1 cellular context compared by ENCODE assay signal in the genomic region with DNA sequence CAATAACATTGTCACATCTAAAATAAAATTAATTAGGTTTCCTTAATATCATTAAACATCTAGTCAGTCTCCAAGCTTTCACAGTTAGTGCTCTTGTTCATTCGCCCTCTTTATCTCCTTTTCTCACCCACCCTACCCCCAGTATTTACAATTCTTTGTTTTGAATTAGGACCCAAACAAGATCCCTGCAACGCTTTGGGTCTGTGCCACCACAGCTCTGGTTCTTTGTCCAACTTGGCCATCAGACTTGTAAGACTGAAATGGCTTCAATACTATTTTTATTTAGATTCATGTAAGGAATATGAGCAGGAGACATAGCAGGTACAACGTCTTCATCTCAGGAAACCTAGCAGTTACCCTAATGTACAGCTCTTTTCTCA.
TF ChIP-seq lines count a peak whose summit lies in the region.

No MANE protein-coding gene starts in this region.

TF ChIP-seq in K562, 482 proteins besides CTCF, POLR2A, EP300 and RAD21:
- TF ChIP-seq, protein P1, sequence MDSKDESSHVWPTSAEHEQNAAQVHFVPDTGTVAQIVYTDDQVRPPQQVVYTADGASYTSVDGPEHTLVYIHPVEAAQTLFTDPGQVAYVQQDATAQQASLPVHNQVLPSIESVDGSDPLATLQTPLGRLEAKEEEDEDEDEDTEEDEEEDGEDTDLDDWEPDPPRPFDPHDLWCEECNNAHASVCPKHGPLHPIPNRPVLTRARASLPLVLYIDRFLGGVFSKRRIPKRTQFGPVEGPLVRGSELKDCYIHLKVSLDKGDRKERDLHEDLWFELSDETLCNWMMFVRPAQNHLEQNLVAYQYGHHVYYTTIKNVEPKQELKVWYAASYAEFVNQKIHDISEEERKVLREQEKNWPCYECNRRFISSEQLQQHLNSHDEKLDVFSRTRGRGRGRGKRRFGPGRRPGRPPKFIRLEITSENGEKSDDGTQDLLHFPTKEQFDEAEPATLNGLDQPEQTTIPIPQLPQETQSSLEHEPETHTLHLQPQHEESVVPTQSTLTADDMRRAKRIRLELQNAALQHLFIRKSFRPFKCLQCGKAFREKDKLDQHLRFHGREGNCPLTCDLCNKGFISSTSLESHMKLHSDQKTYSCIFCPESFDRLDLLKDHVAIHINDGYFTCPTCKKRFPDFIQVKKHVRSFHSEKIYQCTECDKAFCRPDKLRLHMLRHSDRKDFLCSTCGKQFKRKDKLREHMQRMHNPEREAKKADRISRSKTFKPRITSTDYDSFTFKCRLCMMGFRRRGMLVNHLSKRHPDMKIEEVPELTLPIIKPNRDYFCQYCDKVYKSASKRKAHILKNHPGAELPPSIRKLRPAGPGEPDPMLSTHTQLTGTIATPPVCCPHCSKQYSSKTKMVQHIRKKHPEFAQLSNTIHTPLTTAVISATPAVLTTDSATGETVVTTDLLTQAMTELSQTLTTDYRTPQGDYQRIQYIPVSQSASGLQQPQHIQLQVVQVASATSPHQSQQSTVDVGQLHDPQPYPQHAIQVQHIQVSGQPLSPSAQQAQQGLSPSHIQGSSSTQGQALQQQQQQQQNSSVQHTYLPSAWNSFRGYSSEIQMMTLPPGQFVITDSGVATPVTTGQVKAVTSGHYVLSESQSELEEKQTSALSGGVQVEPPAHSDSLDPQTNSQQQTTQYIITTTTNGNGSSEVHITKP (IDR thresholded peaks at IDR 0.05; ENCODE audit: partially characterized antibody): peak; percentile 12
- TF ChIP-seq, protein P2, sequence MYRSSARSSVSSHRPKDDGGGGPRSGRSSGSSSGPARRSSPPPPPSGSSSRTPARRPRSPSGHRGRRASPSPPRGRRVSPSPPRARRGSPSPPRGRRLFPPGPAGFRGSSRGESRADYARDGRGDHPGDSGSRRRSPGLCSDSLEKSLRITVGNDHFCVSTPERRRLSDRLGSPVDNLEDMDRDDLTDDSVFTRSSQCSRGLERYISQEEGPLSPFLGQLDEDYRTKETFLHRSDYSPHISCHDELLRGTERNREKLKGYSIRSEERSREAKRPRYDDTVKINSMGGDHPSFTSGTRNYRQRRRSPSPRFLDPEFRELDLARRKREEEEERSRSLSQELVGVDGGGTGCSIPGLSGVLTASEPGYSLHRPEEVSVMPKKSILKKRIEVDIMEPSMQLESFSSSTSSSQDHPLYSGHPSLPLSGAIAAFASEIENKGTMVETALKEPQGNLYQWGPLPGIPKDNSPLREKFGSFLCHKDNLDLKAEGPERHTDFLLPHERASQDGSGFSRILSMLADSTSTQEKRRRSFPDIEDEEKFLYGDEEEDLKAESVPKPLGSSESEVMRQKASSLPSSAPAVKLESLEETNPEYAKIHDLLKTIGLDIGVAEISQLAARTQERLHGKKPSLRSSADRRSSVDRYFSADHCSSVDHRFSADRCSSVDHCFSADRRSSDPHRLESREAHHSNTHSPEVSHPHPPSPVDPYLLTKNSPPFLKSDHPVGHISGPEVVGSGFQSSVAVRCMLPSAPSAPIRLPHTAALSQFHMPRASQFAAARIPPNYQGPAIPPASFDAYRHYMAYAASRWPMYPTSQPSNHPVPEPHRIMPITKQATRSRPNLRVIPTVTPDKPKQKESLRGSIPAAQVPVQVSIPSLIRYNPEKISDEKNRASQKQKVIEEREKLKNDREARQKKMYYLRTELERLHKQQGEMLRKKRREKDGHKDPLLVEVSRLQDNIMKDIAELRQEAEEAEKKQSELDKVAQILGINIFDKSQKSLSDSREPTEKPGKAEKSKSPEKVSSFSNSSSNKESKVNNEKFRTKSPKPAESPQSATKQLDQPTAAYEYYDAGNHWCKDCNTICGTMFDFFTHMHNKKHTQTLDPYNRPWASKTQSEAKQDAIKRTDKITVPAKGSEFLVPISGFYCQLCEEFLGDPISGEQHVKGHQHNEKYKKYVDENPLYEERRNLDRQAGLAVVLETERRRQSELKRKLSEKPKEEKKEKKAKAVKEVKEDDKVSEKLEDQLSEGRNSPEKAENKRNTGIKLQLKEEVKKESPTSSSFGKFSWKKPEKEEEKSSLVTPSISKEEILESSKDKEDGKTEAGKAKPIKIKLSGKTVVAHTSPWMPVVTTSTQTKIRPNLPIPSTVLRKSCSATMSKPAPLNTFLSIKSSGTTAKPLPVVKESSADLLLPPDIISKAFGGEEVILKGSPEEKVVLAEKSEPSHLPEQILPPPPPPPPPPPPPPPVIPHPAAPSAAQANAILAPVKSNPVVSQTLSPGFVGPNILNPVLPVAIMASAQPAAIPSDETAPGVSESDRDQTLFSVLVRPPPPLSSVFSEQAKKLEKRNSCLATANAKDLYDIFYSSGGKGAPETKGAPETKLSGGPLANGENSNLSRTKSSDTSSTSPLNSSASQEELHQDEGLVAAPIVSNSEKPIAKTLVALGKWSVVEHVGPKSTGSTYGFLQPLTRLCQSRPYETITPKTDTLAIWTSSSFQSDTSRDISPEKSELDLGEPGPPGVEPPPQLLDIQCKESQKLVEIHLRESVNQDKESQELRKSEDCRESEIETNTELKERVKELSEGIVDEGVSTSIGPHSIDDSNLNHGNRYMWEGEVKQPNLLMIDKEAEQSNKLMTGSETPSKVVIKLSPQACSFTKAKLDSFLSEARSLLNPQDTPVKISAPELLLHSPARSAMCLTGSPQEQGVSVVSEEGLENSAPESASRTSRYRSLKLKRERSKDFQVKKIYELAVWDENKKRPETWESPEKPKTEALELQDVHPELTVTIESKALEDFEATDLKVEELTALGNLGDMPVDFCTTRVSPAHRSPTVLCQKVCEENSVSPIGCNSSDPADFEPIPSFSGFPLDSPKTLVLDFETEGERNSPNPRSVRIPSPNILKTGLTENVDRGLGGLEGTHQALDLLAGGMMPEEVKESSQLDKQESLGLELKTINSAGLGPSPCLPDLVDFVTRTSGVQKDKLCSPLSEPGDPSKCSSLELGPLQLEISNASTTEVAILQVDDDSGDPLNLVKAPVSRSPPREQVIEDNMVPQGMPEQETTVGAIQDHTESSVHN (IDR thresholded peaks at IDR 0.05; ENCODE audit: borderline replicate concordance in 1 of 2, low read depth in 1 of 2): 0 out of 4 replicates have a peak, but pooled peaks of 1 of the 2 experiments have one; percentile 22
- TF ChIP-seq, protein P3, sequence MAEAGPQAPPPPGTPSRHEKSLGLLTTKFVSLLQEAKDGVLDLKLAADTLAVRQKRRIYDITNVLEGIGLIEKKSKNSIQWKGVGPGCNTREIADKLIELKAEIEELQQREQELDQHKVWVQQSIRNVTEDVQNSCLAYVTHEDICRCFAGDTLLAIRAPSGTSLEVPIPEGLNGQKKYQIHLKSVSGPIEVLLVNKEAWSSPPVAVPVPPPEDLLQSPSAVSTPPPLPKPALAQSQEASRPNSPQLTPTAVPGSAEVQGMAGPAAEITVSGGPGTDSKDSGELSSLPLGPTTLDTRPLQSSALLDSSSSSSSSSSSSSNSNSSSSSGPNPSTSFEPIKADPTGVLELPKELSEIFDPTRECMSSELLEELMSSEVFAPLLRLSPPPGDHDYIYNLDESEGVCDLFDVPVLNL (CRISPR knock-in tag; IDR thresholded peaks at IDR 0.05; ENCODE audit: low read depth): no peak
- TF ChIP-seq, protein P4, sequence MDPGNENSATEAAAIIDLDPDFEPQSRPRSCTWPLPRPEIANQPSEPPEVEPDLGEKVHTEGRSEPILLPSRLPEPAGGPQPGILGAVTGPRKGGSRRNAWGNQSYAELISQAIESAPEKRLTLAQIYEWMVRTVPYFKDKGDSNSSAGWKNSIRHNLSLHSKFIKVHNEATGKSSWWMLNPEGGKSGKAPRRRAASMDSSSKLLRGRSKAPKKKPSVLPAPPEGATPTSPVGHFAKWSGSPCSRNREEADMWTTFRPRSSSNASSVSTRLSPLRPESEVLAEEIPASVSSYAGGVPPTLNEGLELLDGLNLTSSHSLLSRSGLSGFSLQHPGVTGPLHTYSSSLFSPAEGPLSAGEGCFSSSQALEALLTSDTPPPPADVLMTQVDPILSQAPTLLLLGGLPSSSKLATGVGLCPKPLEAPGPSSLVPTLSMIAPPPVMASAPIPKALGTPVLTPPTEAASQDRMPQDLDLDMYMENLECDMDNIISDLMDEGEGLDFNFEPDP (CRISPR knock-in tag; IDR thresholded peaks at IDR 0.05): 0 out of 2 replicates have a peak, but pooled peaks have one; percentile 17
- TF ChIP-seq HMGN3 (IDR thresholded peaks at IDR 0.05; ENCODE audit: borderline replicate concordance, extremely low read depth, insufficient read length, low read depth, low read length) (peak; percentile 17), FOXM1 (IDR thresholded peaks at IDR 0.05; ENCODE audit: low read depth) (no peak), FOXM1 (CRISPR knock-in tag; IDR thresholded peaks at IDR 0.05; ENCODE audit: low read depth) (no peak)
